Comparison of ENCODE assay signal across 21 cellular contexts in the genomic region with DNA sequence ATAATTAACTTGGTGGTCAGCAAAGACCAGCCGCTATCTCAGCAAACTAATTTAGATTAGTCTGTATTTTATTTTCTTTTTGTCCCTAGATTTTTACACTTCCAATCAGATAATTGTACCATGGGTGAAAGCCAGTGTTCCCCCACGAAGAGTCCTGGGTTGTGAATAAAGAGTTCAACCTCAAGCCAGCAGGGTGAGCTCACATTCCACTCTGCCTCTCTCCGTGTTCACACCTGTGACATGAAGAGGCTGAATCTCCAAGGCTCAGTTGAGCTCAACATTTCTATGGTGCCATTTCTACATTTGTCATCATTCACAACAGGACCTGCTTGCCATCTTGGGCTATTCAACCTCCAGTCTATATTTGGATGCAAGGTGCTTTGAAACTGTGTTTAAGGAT.
DNase-seq lines count a peak whose midpoint lies in the region; ATAC-seq and TF ChIP-seq lines count a peak whose summit lies in the region.
"Had no signal": no experiment of that assay in that cellular context is flagged by ENCODE, and none has a peak within 500 bp of the region (broad histone marks: within the 10 kb centered on the region; RNA-seq: fewer than 3 reads in every experiment).

No MANE protein-coding gene starts in this region.

- DNase-seq in stimulated activated naive CD8-positive, alpha-beta T cell treated with anti-CD3 and anti-CD28 coated beads, Interleukin-15, Interleukin-2, amounts not matched to agents 100 U/mL and 50 U/mL, for 24 hours, result no peak
- DNase-seq in NCI-H69 (lab: John Stamatoyannopoulos, UW) (peak; percentile 38), iPS-NIHi7 (ENCODE audit: extremely low spot score) (peak; percentile 17), HFFc6 (no peak)
- DNase-seq: activated CD4-positive, alpha-beta T cell treated with anti-CD3 and anti-CD28 coated beads for 36 hours; activated naive CD4-positive, alpha-beta T cell treated with anti-CD3 and anti-CD28 coated beads, Interleukin-2, amount 50 U/mL, for 16 hours; activated T-cell treated with anti-CD3 and anti-CD28 coated beads, Interleukin-2, amount 50 U/mL, for 48 hours; CD4-positive, CD25-positive, alpha-beta regulatory T cell; KBM-7; naive thymus-derived CD4-positive, alpha-beta T cell; NCI-H187 treated with DMSO at 0.1 percent for 48 hours; NCI-H774; ovary; PC-3; right cardiac atrium; SIG-M5; stimulated activated CD4-positive, alpha-beta T cell treated with anti-CD3 and anti-CD28 coated beads, Interleukin-12 subunit alpha, Interleukin-12 subunit beta, amount 100 ng/mL, for 4 hours; T-cell had no signal

- H3K27ac Mint-ChIP-seq in stimulated activated naive CD8-positive, alpha-beta T cell treated with anti-CD3 and anti-CD28 coated beads, Interleukin-15, Interleukin-2, amounts not matched to agents 100 ng/mL and 50 ng/mL, for 24 hours, result peak overlapping the region; percentile 28
- no peak overlapping the region for H3K27ac Mint-ChIP-seq in HFFc6
- H3K27ac Mint-ChIP-seq: activated CD4-positive, alpha-beta T cell treated with anti-CD3 and anti-CD28 coated beads for 36 hours; CD4-positive, CD25-positive, alpha-beta regulatory T cell; naive thymus-derived CD4-positive, alpha-beta T cell; T-cell had no signal

- no peak for TF ChIP-seq CTCF in HFFc6 (IDR thresholded peaks at IDR 0.05)

- no peak overlapping the region for H3K4me3 Mint-ChIP-seq in stimulated activated naive CD8-positive, alpha-beta T cell treated with anti-CD3 and anti-CD28 coated beads, Interleukin-15, Interleukin-2, amounts not matched to agents 100 ng/mL and 50 ng/mL, for 24 hours
- no peak overlapping the region for H3K4me3 Mint-ChIP-seq in HFFc6
- H3K4me3 Mint-ChIP-seq: activated CD4-positive, alpha-beta T cell treated with anti-CD3 and anti-CD28 coated beads for 36 hours; CD4-positive, CD25-positive, alpha-beta regulatory T cell; naive thymus-derived CD4-positive, alpha-beta T cell; T-cell had no signal

- H3K36me3 Mint-ChIP-seq in stimulated activated naive CD8-positive, alpha-beta T cell treated with anti-CD3 and anti-CD28 coated beads, Interleukin-15, Interleukin-2, amounts not matched to agents 100 ng/mL and 50 ng/mL, for 24 hours (ENCODE audit: low read depth), result no peaks in the 10 kb centered on the region
- H3K36me3 Mint-ChIP-seq in HFFc6 (ENCODE audit: low read depth), result no peaks in the 10 kb centered on the region
- H3K36me3 Mint-ChIP-seq: CD4-positive, CD25-positive, alpha-beta regulatory T cell; naive thymus-derived CD4-positive, alpha-beta T cell; T-cell had no signal

- H3K27me3 Mint-ChIP-seq in stimulated activated naive CD8-positive, alpha-beta T cell treated with anti-CD3 and anti-CD28 coated beads, Interleukin-15, Interleukin-2, amounts not matched to agents 100 ng/mL and 50 ng/mL, for 24 hours, result peaks cover 5% of the 10 kb centered on the region
- H3K27me3 Mint-ChIP-seq in HFFc6 (ENCODE audit: insufficient read depth), result no peaks in the 10 kb centered on the region
- H3K27me3 Mint-ChIP-seq: CD4-positive, CD25-positive, alpha-beta regulatory T cell; T-cell had no signal

- no peak for ATAC-seq in stimulated activated naive CD8-positive, alpha-beta T cell treated with anti-CD3 and anti-CD28 coated beads, Interleukin-15, Interleukin-2, amounts not matched to agents 100 U/mL and 50 U/mL, for 24 hours
- ATAC-seq in HG03342 (IDR thresholded peaks at IDR 0.05; ENCODE audit: unreplicated experiment), result no peak
- no peak for ATAC-seq in GM19395 (IDR thresholded peaks at IDR 0.05; ENCODE audit: unreplicated experiment)
- ATAC-seq: activated CD4-positive, alpha-beta T cell treated with anti-CD3 and anti-CD28 coated beads for 36 hours; naive thymus-derived CD4-positive, alpha-beta T cell; PC-3; right cardiac atrium; T-cell had no signal

- no peaks in the 10 kb centered on the region for H3K4me1 Mint-ChIP-seq in stimulated activated naive CD8-positive, alpha-beta T cell treated with anti-CD3 and anti-CD28 coated beads, Interleukin-15, Interleukin-2, amounts not matched to agents 100 ng/mL and 50 ng/mL, for 24 hours (ENCODE audit: low read depth)
- no peaks in the 10 kb centered on the region for H3K4me1 Mint-ChIP-seq in HFFc6 (ENCODE audit: low read depth)
- H3K4me1 Mint-ChIP-seq: activated CD4-positive, alpha-beta T cell treated with anti-CD3 and anti-CD28 coated beads for 36 hours; CD4-positive, CD25-positive, alpha-beta regulatory T cell; naive thymus-derived CD4-positive, alpha-beta T cell; T-cell had no signal

- no peaks in the 10 kb centered on the region for H3K9me3 Mint-ChIP-seq in stimulated activated naive CD8-positive, alpha-beta T cell treated with anti-CD3 and anti-CD28 coated beads, Interleukin-15, Interleukin-2, amounts not matched to agents 100 ng/mL and 50 ng/mL, for 24 hours
- H3K9me3 Mint-ChIP-seq in HFFc6, result peaks cover 48% of the 10 kb centered on the region
- H3K9me3 Mint-ChIP-seq: T-cell had no signal

Comparison
In these comparisons a context has a peak if more than half of its experiments do, and no peak if none do; other contexts are left out.
1. DNase-seq: peak in NCI-H69 (single experiment) and iPS-NIHi7 (single experiment); none in stimulated activated naive CD8-positive, alpha-beta T cell treated with anti-CD3 and anti-CD28 coated beads, Interleukin-15, Interleukin-2, amounts not matched to agents 100 U/mL and 50 U/mL, for 24 hours (single experiment) and HFFc6 (single experiment).